10 cellular contexts compared by ENCODE assay signal in genomic region chr1:94961994-94962744, GRCh38. TPM values are rescaled to one million over a fixed set of nuclear protein-coding genes. Genes with fewer than 3 reads are reported as not detected.
DNase-seq lines count a peak whose midpoint lies in the region; ATAC-seq lines count a peak whose summit lies in the region.
"Had no signal": no experiment of that assay in that cellular context is flagged by ENCODE, and none has a peak within 500 bp of the region (broad histone marks: within the 10 kb centered on the region; RNA-seq: fewer than 3 reads in every experiment).

No MANE protein-coding gene starts in this region.

- no peaks in the 10 kb centered on the region for H3K79me2 ChIP-seq in ACC112 (ENCODE audit: control insufficient read depth, insufficient read depth, low read length, unreplicated experiment)

- no peaks in the 10 kb centered on the region for H3K27me3 Mint-ChIP-seq in central memory CD8-positive, alpha-beta T cell
- H3K27me3 Mint-ChIP-seq: progenitor cell of endocrine pancreas had no signal

- ATAC-seq in HG02642 (IDR thresholded peaks at IDR 0.05; ENCODE audit: poor library complexity, unreplicated experiment) (peak; percentile 8), HG03175 (IDR thresholded peaks at IDR 0.05; ENCODE audit: unreplicated experiment) (no peak), GM21723 (IDR thresholded peaks at IDR 0.05; ENCODE audit: unreplicated experiment) (no peak)
- ATAC-seq in central memory CD8-positive, alpha-beta T cell (replicated peaks; ENCODE audit: extremely low read depth, poor library complexity, severe bottlenecking), result no peak

- H2AFZ ChIP-seq in ACC112 (ENCODE audit: low read length, unreplicated experiment), result peak overlapping the region; percentile 85

- peak overlapping the region; percentile 67 for H3K4me3 ChIP-seq in ACC112 (ENCODE audit: low read depth, low read length)
- H3K4me3 ChIP-seq: cardiac muscle cell had no signal

- peak overlapping the region; percentile 78 for H3K27ac Mint-ChIP-seq in central memory CD8-positive, alpha-beta T cell (ENCODE audit: low read depth)

- H3K4me1 ChIP-seq in ACC112 (ENCODE audit: control insufficient read depth, insufficient read depth, low read length, unreplicated experiment), result peaks cover 3% of the 10 kb centered on the region

- H3K27me3 ChIP-seq in ACC112 (ENCODE audit: insufficient read depth, low read length), result no peaks in the 10 kb centered on the region
- H3K27me3 ChIP-seq: cardiac muscle cell had no signal

- peak overlapping the region; percentile 81 for H3K4me3 Mint-ChIP-seq in central memory CD8-positive, alpha-beta T cell

- no peaks in the 10 kb centered on the region for H3K36me3 Mint-ChIP-seq in central memory CD8-positive, alpha-beta T cell (ENCODE audit: insufficient read depth)

- no peaks in the 10 kb centered on the region for H3K9me3 Mint-ChIP-seq in central memory CD8-positive, alpha-beta T cell

- H3K36me3 ChIP-seq in ACC112 (ENCODE audit: insufficient read depth, low read length), result no peaks in the 10 kb centered on the region
- H3K36me3 ChIP-seq: cardiac muscle cell had no signal

- H3K27ac ChIP-seq in ACC112 (ENCODE audit: low read depth, low read length), result peak overlapping the region; percentile 73
- H3K27ac ChIP-seq: cardiac muscle cell had no signal

- peaks cover 6% of the 10 kb centered on the region for H3K4me1 Mint-ChIP-seq in central memory CD8-positive, alpha-beta T cell

- DNase-seq in central memory CD8-positive, alpha-beta T cell (ENCODE audit: low spot score in 2 of 2), result no peak
- peak; percentile 34 for DNase-seq in myocyte (ENCODE audit: low read depth)
- no peak for DNase-seq in HK-2 (ENCODE audit: unreplicated experiment)
- no peak for DNase-seq in T1000 (lab: John Stamatoyannopoulos, UW)

RNA-seq across cellular contexts. Expression of gene CNN3, which starts 35.3 kb away (rescaled TPM):
- 274 and 305 TPM in 2 replicates for total RNA-seq in myocyte
- 355 TPM for polyA plus RNA-seq in myocyte (2012)
